1 cellular context compared by ENCODE assay signal in genomic region chr1:226425004-226425378, GRCh38.
TF ChIP-seq lines count a peak whose summit lies in the region.

No MANE protein-coding gene starts in this region.

TF ChIP-seq in HEK293, 187 proteins besides CTCF, POLR2A, EP300 and RAD21 (continued from another document):
- TF ChIP-seq PRDM2 (tag by site-specific recombination; IDR thresholded peaks at IDR 0.05; ENCODE audit: borderline replicate concordance) (no peak), ZNF664 (tag by site-specific recombination; IDR thresholded peaks at IDR 0.05) (no peak), ZNF658 (tag by site-specific recombination; IDR thresholded peaks at IDR 0.05) (no peak), ZBTB17 (tag by site-specific recombination; IDR thresholded peaks at IDR 0.05) (peak; percentile 31; the same call in 1 of the 2 replicates)
